ENCODE assay signal across 9 cellular contexts in the genomic region with DNA sequence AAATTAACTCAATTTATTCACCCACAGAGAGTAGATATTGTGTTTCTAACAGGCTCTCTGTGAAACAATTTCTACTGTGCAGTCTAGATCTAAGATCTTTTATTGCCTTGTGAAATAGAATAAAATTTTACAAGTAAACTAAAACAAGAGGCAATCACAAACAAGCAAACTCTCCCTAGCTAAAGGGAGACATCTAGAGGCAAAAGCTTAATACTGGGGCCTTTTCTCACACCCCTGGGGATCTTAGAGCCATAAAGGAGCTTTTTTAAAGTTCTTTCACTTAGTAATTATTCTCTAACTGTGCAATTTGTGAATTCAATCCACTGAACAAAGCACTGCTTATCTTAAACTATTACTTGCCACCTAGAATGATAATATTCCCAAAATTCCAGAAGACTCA. TPM values are rescaled to one million over a fixed set of nuclear protein-coding genes. Genes with fewer than 3 reads are reported as not detected.
A peak's percentile ranks its signal among the peaks of the same experiment; 100 is the strongest.
DNase-seq lines count a peak whose midpoint lies in the region; ATAC-seq, FAIRE-seq and TF ChIP-seq lines count a peak whose summit lies in the region.
"Had no signal": no experiment of that assay in that cellular context is flagged by ENCODE, and none has a peak within 500 bp of the region (broad histone marks: within the 10 kb centered on the region; RNA-seq: fewer than 3 reads in every experiment).

No MANE protein-coding gene starts in this region.

- no peak overlapping the region for H3K4me3 ChIP-seq in astrocyte of the spinal cord (ENCODE audit: low read depth, low read length)
- no peak overlapping the region for H3K4me3 ChIP-seq in mesenchymal stem cell (ENCODE audit: insufficient read depth in 1 of 2, low read depth in 1 of 2, low read length in 2 of 2)

- peak; percentile 97 for FAIRE-seq in G401.6 (lab: Jason Lieb, UNC)

- H4K91ac ChIP-seq in mesenchymal stem cell (ENCODE audit: low read length) = no peak overlapping the region

- no peaks in the 10 kb centered on the region for H3K9me3 ChIP-seq in mesenchymal stem cell (ENCODE audit: control insufficient read depth, low read length)

- no peak overlapping the region for H2AFZ ChIP-seq in mesenchymal stem cell (ENCODE audit: low read depth, low read length)

- H3K18ac ChIP-seq in mesenchymal stem cell (ENCODE audit: low read depth in 1 of 2, low read length in 2 of 2) = no peak overlapping the region

- peak; percentile 68 for TF ChIP-seq CTCF in astrocyte of the spinal cord (IDR thresholded peaks at IDR 0.05; ENCODE audit: low read depth, low read length)

- H3K36me3 ChIP-seq in mesenchymal stem cell (ENCODE audit: control insufficient read depth in 1 of 2, insufficient read depth in 2 of 2, low read depth in 1 of 2, low read length in 2 of 2) = peaks cover 5 to 49% of the 10 kb centered on the region in 2 experiments

- no peak overlapping the region for H3K4ac ChIP-seq in mesenchymal stem cell (ENCODE audit: low read depth in 1 of 2, low read length in 2 of 2)

- ATAC-seq in HG03045 (IDR thresholded peaks at IDR 0.05; ENCODE audit: unreplicated experiment) = no peak
- no peak for ATAC-seq in activated CD4-positive, CD25-positive, alpha-beta regulatory T cell treated with anti-CD3 and anti-CD28 coated beads, Interleukin-2, amount 50 U/mL, for 24 hours
- ATAC-seq: effector memory CD8-positive, alpha-beta T cell had no signal

- H4K8ac ChIP-seq in mesenchymal stem cell (ENCODE audit: low read length) = no peak overlapping the region

- H3K9ac ChIP-seq in mesenchymal stem cell (ENCODE audit: low read length) = no peak overlapping the region

- H2BK5ac ChIP-seq in mesenchymal stem cell (ENCODE audit: low read depth, low read length, poor library complexity, severe bottlenecking) = no peak overlapping the region

- no peak overlapping the region for H3K23ac ChIP-seq in mesenchymal stem cell (ENCODE audit: low read length in 2 of 2)

- H3K4me1 ChIP-seq in mesenchymal stem cell (ENCODE audit: control insufficient read depth, insufficient read depth, low read depth, low read length) = peaks cover 3% of the 10 kb centered on the region

- no peak overlapping the region for H2AK5ac ChIP-seq in mesenchymal stem cell (ENCODE audit: low read length, severe bottlenecking)

- peak; percentile 54 for DNase-seq in M059J (ENCODE audit: low read depth)
- peak; percentile 33 for DNase-seq in astrocyte of the spinal cord (ENCODE audit: low read depth, low spot score)
- DNase-seq in mesenchymal stem cell = peak; percentile 35
- no peak for DNase-seq in stimulated activated naive CD4-positive, alpha-beta T cell treated with Interleukin-2 at 50 U/mL for 16 hours (lab: John Stamatoyannopoulos, UW)
- DNase-seq in middle frontal gyrus (ENCODE audit: extremely low spot score, low spot score) = no peak
- DNase-seq: effector memory CD8-positive, alpha-beta T cell had no signal

- H2BK12ac ChIP-seq in mesenchymal stem cell (ENCODE audit: low read length in 2 of 2) = no peak overlapping the region

- H3K4me2 ChIP-seq in mesenchymal stem cell (ENCODE audit: low read length, poor library complexity, severe bottlenecking) = no peak overlapping the region

- no peak overlapping the region for H3K14ac ChIP-seq in mesenchymal stem cell (ENCODE audit: low read length in 2 of 2)

- H3K27me3 ChIP-seq in mesenchymal stem cell (ENCODE audit: control insufficient read depth in 1 of 2, insufficient read depth in 1 of 2, low read length in 2 of 2) = no peaks in the 10 kb centered on the region

- no peak overlapping the region for H2BK120ac ChIP-seq in mesenchymal stem cell (ENCODE audit: low read depth, low read length)

- H3K27ac ChIP-seq in mesenchymal stem cell (ENCODE audit: low read length, poor library complexity, severe bottlenecking) = no peak overlapping the region

- H2BK15ac ChIP-seq in mesenchymal stem cell (ENCODE audit: low read depth, poor library complexity, severe bottlenecking) = no peak overlapping the region

- in situ Hi-C loops in astrocyte of the spinal cord (cut with HindIII; ENCODE audit: low sequenced_read_pairs) = no loop called here

- H3K79me1 ChIP-seq in mesenchymal stem cell (replicated peaks; ENCODE audit: low read length, poor library complexity, severe bottlenecking) = peaks cover 1% of the 10 kb centered on the region

RNA-seq across cellular contexts. Expression of gene ALG9, which starts 19.7 kb away (rescaled TPM):
- 39.7 and 40.3 TPM in 2 replicates for total RNA-seq in M059J (2014; rRNA removed; shearing (Covaris generic))
- 42.4 TPM for polyA plus RNA-seq in mesenchymal stem cell (2013, experiment 1 of 2)
- 43.8 TPM for polyA plus RNA-seq in mesenchymal stem cell (2013, experiment 2 of 2)

RNA-seq across cellular contexts. Expression of gene FDXACB1, which starts 27.3 kb away (rescaled TPM):
- total RNA-seq in M059J (2014; rRNA removed; shearing (Covaris generic)) = 4.9 and 7.9 TPM in 2 replicates
- polyA plus RNA-seq in mesenchymal stem cell (2013, experiment 1 of 2) = 1.0 TPM
- 0.95 TPM for polyA plus RNA-seq in mesenchymal stem cell (2013, experiment 2 of 2)

RNA-seq across cellular contexts. Expression of gene CFAP68, which starts 27.7 kb away (rescaled TPM):
- 26.7 and 28.3 TPM in 2 replicates for total RNA-seq in M059J (2014; rRNA removed; shearing (Covaris generic))
- polyA plus RNA-seq in mesenchymal stem cell (2013, experiment 1 of 2) = 14.6 TPM
- 13.8 TPM for polyA plus RNA-seq in mesenchymal stem cell (2013, experiment 2 of 2)

RNA-seq across cellular contexts. Expression of gene CRYAB, which starts 59.9 kb away (rescaled TPM):
- total RNA-seq in M059J (2014; rRNA removed; shearing (Covaris generic)) = 1.7 TPM in 1 of 2 replicates, not detected in the other
- 9.0 TPM for polyA plus RNA-seq in mesenchymal stem cell (2013, experiment 1 of 2)
- polyA plus RNA-seq in mesenchymal stem cell (2013, experiment 2 of 2) = 9.8 TPM

Comparison
In these comparisons a context has a peak if more than half of its experiments do, and no peak if none do; other contexts are left out.
1. DNase-seq: peak in M059J (single experiment), astrocyte of the spinal cord (single experiment) and mesenchymal stem cell (single experiment); none in stimulated activated naive CD4-positive, alpha-beta T cell treated with Interleukin-2 at 50 U/mL for 16 hours (single experiment) and middle frontal gyrus (single experiment).